8 cellular contexts compared by ENCODE assay signal in genomic region chr1:66542811-66543767, GRCh38. TPM values are rescaled to one million over a fixed set of nuclear protein-coding genes. Genes with fewer than 3 reads are reported as not detected.
DNase-seq lines count a peak whose midpoint lies in the region; ATAC-seq, FAIRE-seq and TF ChIP-seq lines count a peak whose summit lies in the region.

No MANE protein-coding gene starts in this region.

- 21% methylated on average over 8 of the region's 8 CpGs for WGBS in pancreas, 2 donors

- H3K27me3 ChIP-seq in pancreas, result no peaks in the 10 kb centered on the region

- intact Hi-C loops in pancreas (cut with DNase I), result no loop called here

- ATAC-seq in pancreas, result peak; percentile 95 to 98 (median 97)
- no peak for ATAC-seq in GM21717 (IDR thresholded peaks at IDR 0.05; ENCODE audit: unreplicated experiment)
- ATAC-seq in GM18498 (IDR thresholded peaks at IDR 0.05; ENCODE audit: unreplicated experiment), result no peak
- no peak for ATAC-seq in GM19351 (IDR thresholded peaks at IDR 0.05; ENCODE audit: unreplicated experiment)

- H3K27ac ChIP-seq in pancreas, result peak overlapping the region in 2 of 4 donors; percentile 64 to 81

- TF ChIP-seq CTCF in pancreas (IDR thresholded peaks at IDR 0.05), result no peak

- H3K36me3 ChIP-seq in pancreas, result no peaks in the 10 kb centered on the region

- peaks cover 8 to 18% (median 16%) of the 10 kb centered on the region in 3 donors for H3K4me1 ChIP-seq in pancreas

- no peak for FAIRE-seq in pancreas (lab: Jason Lieb, UNC)

- H3K4me3 ChIP-seq in pancreas, result no peak overlapping the region

- DNase-seq in DMS79 (lab: John Stamatoyannopoulos, UW) (peak; percentile 77), NCI-H526 treated with DMSO at 0.1 percent for 48 hours (lab: John Stamatoyannopoulos, UW) (peak; percentile 67), fibroblast of gingiva (ENCODE audit: low read depth) (peak; percentile 81), pancreas (peak; percentile 61 to 81 (median 64)), 8988T (no peak)

- no peaks in the 10 kb centered on the region for H3K9me3 ChIP-seq in pancreas

RNA-seq across cellular contexts. Expression of gene SGIP1, which starts 9.1 kb away (rescaled TPM):
- 1 to 10 TPM in 3 of 6 donors, under 1 TPM in 3; 0.31 to 2.3 (median 1.1) TPM for total RNA-seq in pancreas
- polyA plus RNA-seq in pancreas, result 1 to 10 TPM in 1 of 2 donors, under 1 TPM in 1; 0.87 to 1.8 TPM

Comparison
In these comparisons a context has a peak if more than half of its experiments do, and no peak if none do; other contexts are left out.
1. ATAC-seq: peak in pancreas (4 of 4); none in GM21717 (single experiment), GM18498 (single experiment) and GM19351 (single experiment).